9 cellular contexts compared by ENCODE assay signal in the genomic region with DNA sequence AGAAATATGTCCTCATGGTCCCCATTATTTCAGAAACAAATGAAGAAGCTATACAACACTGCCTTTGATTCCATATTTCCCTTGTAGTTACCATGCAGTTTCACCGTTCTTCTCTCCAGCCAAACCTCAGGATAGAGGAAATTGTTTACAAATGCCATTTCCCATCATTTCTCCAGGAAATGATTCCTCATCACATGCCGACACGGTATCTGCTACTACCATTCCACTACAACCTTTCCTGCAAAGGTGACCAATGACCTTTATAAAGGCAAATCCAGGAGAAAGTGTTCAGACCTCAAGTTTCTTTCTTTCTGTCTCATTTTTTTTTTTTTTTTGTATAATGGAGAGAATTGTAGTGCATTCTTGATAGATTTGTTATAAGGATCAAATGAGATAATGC.
"Had no signal": no experiment of that assay in that cellular context is flagged by ENCODE, and none has a peak within 500 bp of the region (broad histone marks: within the 10 kb centered on the region; RNA-seq: fewer than 3 reads in every experiment).

No MANE protein-coding gene starts in this region.

- FAIRE-seq: HepG2 had no signal

- H3K36me3 ChIP-seq: HAP-1 had no signal

- H3K9ac ChIP-seq: GM23248 had no signal

- H3K4me3 ChIP-seq: GM23248, HAP-1 had no signal

- H3K9me3 ChIP-seq: HAP-1 had no signal

- H3K27ac ChIP-seq: GM23248, HL-60 had no signal

- ATAC-seq: HCT116, HepG2 had no signal

- DNase-seq: GM23248, GOT3, H7, HFFc6, KBM-7 had no signal

- H2AFZ ChIP-seq: GM23248 had no signal

- H3K4me1 ChIP-seq: HAP-1 had no signal
